8 cellular contexts compared by ENCODE assay signal in genomic region chr19:5978606-5979552, GRCh38. TPM values are rescaled to one million over a fixed set of nuclear protein-coding genes. Genes with fewer than 3 reads are reported as not detected.
DNase-seq lines count a peak whose midpoint lies in the region; ATAC-seq, FAIRE-seq and TF ChIP-seq lines count a peak whose summit lies in the region.

No MANE protein-coding gene starts in this region.

- H3K9me3 ChIP-seq in mononuclear cell (ENCODE audit: low read depth, low read length) (no peaks in the 10 kb centered on the region), vagina (no peaks in the 10 kb centered on the region)

- peak overlapping the region; percentile 91 for H3K27ac ChIP-seq in vagina

- no peak for FAIRE-seq in bronchial epithelial cell (lab: Jason Lieb, UNC)
- FAIRE-seq in HTR-8/SVneo (lab: Jason Lieb, UNC): no peak

- peak; percentile 27 for DNase-seq in stimulated activated CD4-positive, alpha-beta T cell treated with anti-CD3 and anti-CD28 coated beads, Interleukin-15, amount 100 ng/mL, for 24 hours
- no peak for DNase-seq in stimulated activated CD4-positive, alpha-beta T cell treated with anti-CD3 and anti-CD28 coated beads, Interleukin-2, amount 100 ng/mL, for 48 hours
- DNase-seq in bronchial epithelial cell (ENCODE audit: low read depth) (no peak), vagina (ENCODE audit: extremely low spot score in 2 of 2) (no peak), HTR-8/SVneo (ENCODE audit: insufficient read length, low spot score) (no peak)
- no peak for DNase-seq in stimulated activated naive CD4-positive, alpha-beta T cell treated with Interleukin-2 at 50 U/mL for 16 hours (lab: John Stamatoyannopoulos, UW)

- peak overlapping the region; percentile 92 for H3K4me3 ChIP-seq in bronchial epithelial cell (ENCODE audit: low read depth, low read length)
- H3K4me3 ChIP-seq in mononuclear cell (ENCODE audit: low read length): peak overlapping the region; percentile 95
- H3K4me3 ChIP-seq in vagina: peak overlapping the region; percentile 93 to 94

- no peak for ATAC-seq in HG02852 (IDR thresholded peaks at IDR 0.05; ENCODE audit: unreplicated experiment)

- H3K36me3 ChIP-seq in bronchial epithelial cell (ENCODE audit: control insufficient read depth, insufficient read depth, low read length) (peaks cover 3% of the 10 kb centered on the region), vagina (no peaks in the 10 kb centered on the region)

- no peak for TF ChIP-seq CTCF in bronchial epithelial cell (IDR thresholded peaks at IDR 0.05; ENCODE audit: insufficient read depth, low read length, severe bottlenecking)
- TF ChIP-seq CTCF in vagina (IDR thresholded peaks at IDR 0.05): no peak

- TF ChIP-seq POLR2A in vagina (IDR thresholded peaks at IDR 0.05): no peak

- H3K4me1 ChIP-seq in mononuclear cell (ENCODE audit: insufficient read depth, low read length): peaks cover 49% of the 10 kb centered on the region
- peaks cover 49% of the 10 kb centered on the region for H3K4me1 ChIP-seq in vagina

- intact Hi-C loops in vagina (cut with DNase I): no loop called here

- H3K27me3 ChIP-seq in bronchial epithelial cell (ENCODE audit: control insufficient read depth, insufficient read depth, low read length) (no peaks in the 10 kb centered on the region), mononuclear cell (ENCODE audit: insufficient read depth, low read length) (no peaks in the 10 kb centered on the region), vagina (no peaks in the 10 kb centered on the region)

RNA-seq across cellular contexts. Expression of gene RANBP3, which starts 0.9 kb away (rescaled TPM):
- total RNA-seq in bronchial epithelial cell (25.0 and 27.9 TPM in 2 replicates), mononuclear cell (62.9 TPM), vagina (110 TPM)
